Comparison of ENCODE assay signal across 16 cellular contexts in genomic region chr17:56172517-56172982, GRCh38. TPM values are rescaled to one million over a fixed set of nuclear protein-coding genes. Genes with fewer than 3 reads are reported as not detected.
DNase-seq lines count a peak whose midpoint lies in the region; ATAC-seq and TF ChIP-seq lines count a peak whose summit lies in the region.
"Had no signal": no experiment of that assay in that cellular context is flagged by ENCODE, and none has a peak within 500 bp of the region (broad histone marks: within the 10 kb centered on the region; RNA-seq: fewer than 3 reads in every experiment).

No MANE protein-coding gene starts in this region.

- no peaks in the 10 kb centered on the region for H3K27me3 ChIP-seq in MG63
- H3K27me3 ChIP-seq: BLaER1 had no signal

- H3K4me3 ChIP-seq in MG63 = no peak overlapping the region
- H3K4me3 ChIP-seq: BLaER1 had no signal

- H3K27ac Mint-ChIP-seq in brain = peak overlapping the region in 3 of 5 experiments; percentile 13 to 73 (median 63)
- H3K27ac Mint-ChIP-seq in effector memory CD8-positive, alpha-beta T cell = no peak overlapping the region
- H3K27ac Mint-ChIP-seq: activated B cell treated with CpG ODN at 0.5 μM for 24 hours had no signal

- ATAC-seq in HG02840 (IDR thresholded peaks at IDR 0.05; ENCODE audit: low FRiP score, unreplicated experiment) = no peak
- no peak for ATAC-seq in effector memory CD8-positive, alpha-beta T cell (replicated peaks)
- ATAC-seq: sciatic nerve had no signal

- peaks cover 7% of the 10 kb centered on the region for H3K27me3 Mint-ChIP-seq in brain
- H3K27me3 Mint-ChIP-seq in effector memory CD8-positive, alpha-beta T cell = peaks cover 8 to 10% of the 10 kb centered on the region in 2 donors

- H3K36me3 Mint-ChIP-seq in brain = no peaks in the 10 kb centered on the region
- no peaks in the 10 kb centered on the region for H3K36me3 Mint-ChIP-seq in effector memory CD8-positive, alpha-beta T cell (ENCODE audit: insufficient read depth)

- H3K9me3 ChIP-seq in MG63 = no peaks in the 10 kb centered on the region
- H3K9me3 ChIP-seq: BLaER1 had no signal

- H3K9me3 Mint-ChIP-seq in brain = no peaks in the 10 kb centered on the region
- peaks cover 2 to 5% of the 10 kb centered on the region in 2 donors for H3K9me3 Mint-ChIP-seq in effector memory CD8-positive, alpha-beta T cell
- H3K9me3 Mint-ChIP-seq: activated B cell treated with CpG ODN at 0.5 μM for 24 hours; central memory CD8-positive, alpha-beta T cell had no signal

- DNase-seq in DMS 273 (lab: John Stamatoyannopoulos, UW; ENCODE audit: unreplicated experiment) (peak; percentile 93), MG63 (peak; percentile 85), myocyte (ENCODE audit: low read depth) (peak; percentile 86), T-helper 2 cell (no peak), NOMO-1 (lab: John Stamatoyannopoulos, UW; ENCODE audit: unreplicated experiment in 2 of 2) (no peak)
- no peak for DNase-seq in effector memory CD8-positive, alpha-beta T cell
- DNase-seq: activated B cell treated with CpG ODN at 0.5 μM for 24 hours, NCI-H1105 treated with DMSO at 0.1 percent for 48 hours, RPMI8226 had no signal

- H3K4me3 Mint-ChIP-seq in brain = no peak overlapping the region
- no peak overlapping the region for H3K4me3 Mint-ChIP-seq in effector memory CD8-positive, alpha-beta T cell
- H3K4me3 Mint-ChIP-seq: activated B cell treated with CpG ODN at 0.5 μM for 24 hours; central memory CD8-positive, alpha-beta T cell had no signal

- no peak for TF ChIP-seq CTCF in brain (conservative IDR thresholded peaks at IDR 0.05)

- H3K36me3 ChIP-seq in MG63 = no peaks in the 10 kb centered on the region
- H3K36me3 ChIP-seq: BLaER1 had no signal

- peaks cover 66% of the 10 kb centered on the region for H3K4me1 Mint-ChIP-seq in brain
- H3K4me1 Mint-ChIP-seq in effector memory CD8-positive, alpha-beta T cell (ENCODE audit: low read depth in 2 of 2) = no peaks in the 10 kb centered on the region
- H3K4me1 Mint-ChIP-seq: activated B cell treated with CpG ODN at 0.5 μM for 24 hours; central memory CD8-positive, alpha-beta T cell had no signal

RNA-seq across cellular contexts. Expression of gene ANKFN1, which starts 19.3 kb away (rescaled TPM):
- 6.0 and 7.0 TPM in 2 replicates for total RNA-seq in MG63 (2014; rRNA removed; shearing (Covaris generic); ENCODE audit: low replicate concordance)
- 0.41 TPM for polyA plus RNA-seq in brain (ENCODE audit: insufficient read depth, low read depth, low replicate concordance)
- total RNA-seq in myocyte = 0.10 TPM in 1 of 2 replicates, not detected in the other
- polyA plus RNA-seq in myocyte (2012) = 0.08 TPM
- total RNA-seq: activated B cell treated with CpG ODN at 0.5 μM for 24 hours, glomerular endothelial cell, lung microvascular endothelial cell had no signal

Comparison
In these comparisons a context has a peak if more than half of its experiments do, and no peak if none do; other contexts are left out.
1. DNase-seq: peak in DMS 273 (single experiment), MG63 (single experiment) and myocyte (single experiment); none in effector memory CD8-positive, alpha-beta T cell (0 of 3), T-helper 2 cell (0 of 5) and NOMO-1 (0 of 2).
2. H3K27ac Mint-ChIP-seq: peak in brain (3 of 5); none in effector memory CD8-positive, alpha-beta T cell (0 of 2).